ENCODE assay signal across 18 cellular contexts in genomic region chr11:46678741-46679130, GRCh38. TPM values are rescaled to one million over a fixed set of nuclear protein-coding genes. Genes with fewer than 3 reads are reported as not detected.
DNase-seq lines count a peak whose midpoint lies in the region; ATAC-seq and TF ChIP-seq lines count a peak whose summit lies in the region.
"Had no signal": no experiment of that assay in that cellular context is flagged by ENCODE, and none has a peak within 500 bp of the region (broad histone marks: within the 10 kb centered on the region; RNA-seq: fewer than 3 reads in every experiment).

No MANE protein-coding gene starts in this region.

- TF ChIP-seq CTCF in chondrocyte (IDR thresholded peaks at IDR 0.05) = no peak

- intact Hi-C loops in posterior vena cava (cut with DNase I) = no loop called here

- H2AFZ ChIP-seq in GM23248 = no peak overlapping the region

- H3K4me3 Mint-ChIP-seq in chondrocyte (ENCODE audit: unreplicated experiment) = no peak overlapping the region

- H3F3A ChIP-seq in GM23248 (ENCODE audit: insufficient read depth) = peaks cover 28% of the 10 kb centered on the region

- no peak overlapping the region for H3K4me2 ChIP-seq in BLaER1
- no peak overlapping the region for H3K4me2 ChIP-seq in GM23248 (ENCODE audit: unreplicated experiment)

- no peaks in the 10 kb centered on the region for H3K27me3 Mint-ChIP-seq in chondrocyte (ENCODE audit: low read depth)
- H3K27me3 Mint-ChIP-seq: CD4-positive, CD25-positive, alpha-beta regulatory T cell had no signal

- H3K27ac ChIP-seq in BLaER1 (0 out of 2 replicates have a peak overlapping the region, but pooled peaks have one; percentile 13), GM23248 (0 out of 2 replicates have a peak overlapping the region, but pooled peaks have one; percentile 9)

- H3K9me3 ChIP-seq in BLaER1 (no peaks in the 10 kb centered on the region), GM23248 (ENCODE audit: low read depth) (no peaks in the 10 kb centered on the region)
- H3K9me3 ChIP-seq: Caco-2 had no signal

- H3K27me3 ChIP-seq in BLaER1 (no peaks in the 10 kb centered on the region), GM23248 (replicated peaks; ENCODE audit: insufficient read depth) (no peaks in the 10 kb centered on the region)

- DNase-seq in GM23248 = no peak
- peak; percentile 60 for DNase-seq in chondrocyte (ENCODE audit: low spot score)
- peak; percentile 67 for DNase-seq in posterior vena cava (ENCODE audit: low spot score)
- DNase-seq in MV-4-11 (lab: John Stamatoyannopoulos, UW) = no peak
- DNase-seq in SIG-M5 treated with dmso at 0.1 percent for 504 hours (lab: John Stamatoyannopoulos, UW; ENCODE audit: unreplicated experiment) = no peak
- DNase-seq: Caco-2; CD4-positive, CD25-positive, alpha-beta regulatory T cell; DMS153; GOT3; NCI-H187; NCI-H226; NCI-H524 treated with DMSO at 0.1 percent for 48 hours; Right ventricle myocardium superior had no signal

- no peak overlapping the region for H3K4me3 ChIP-seq in BLaER1
- H3K4me3 ChIP-seq in GM23248 = no peak overlapping the region

- H4K20me1 ChIP-seq in BLaER1 (no peaks in the 10 kb centered on the region), GM23248 (ENCODE audit: insufficient read depth) (no peaks in the 10 kb centered on the region)

- no peaks in the 10 kb centered on the region for H3K9me3 Mint-ChIP-seq in chondrocyte (ENCODE audit: low read depth)

- peaks cover 26% of the 10 kb centered on the region for H3K4me1 Mint-ChIP-seq in chondrocyte (ENCODE audit: low read depth)

- H3K9me2 ChIP-seq in GM23248 (ENCODE audit: insufficient read depth) = no peaks in the 10 kb centered on the region

- WGBS in GM23248 (ENCODE audit: low coverage in 1 of 2, low lambda C conversion rate in 2 of 2, missing lambda C conversion rate in 2 of 2), 2 experiments = 90 to 93% methylated on average over 9 of the region's 9 CpGs

- H3K27ac Mint-ChIP-seq in chondrocyte (ENCODE audit: unreplicated experiment) = peak overlapping the region; percentile 49

- in situ Hi-C loops in GM23248 (cut with MboI) = no loop called here

- ATAC-seq in HG03460 (IDR thresholded peaks at IDR 0.05; ENCODE audit: unreplicated experiment) (no peak), HG02763 (IDR thresholded peaks at IDR 0.05; ENCODE audit: unreplicated experiment) (no peak)

- H3K4me1 ChIP-seq in BLaER1 = peaks cover 47% of the 10 kb centered on the region
- peaks cover 13% of the 10 kb centered on the region for H3K4me1 ChIP-seq in GM23248 (ENCODE audit: insufficient read depth)

- H3K36me3 Mint-ChIP-seq in chondrocyte (ENCODE audit: low read depth) = peaks cover 10% of the 10 kb centered on the region

- H3K79me2 ChIP-seq in GM23248 (ENCODE audit: insufficient read depth) = 0 out of 2 replicates have a peak, but pooled peaks cover 4% of the 10 kb centered on the region

- H3K9ac ChIP-seq in BLaER1 (no peak overlapping the region), GM23248 (no peak overlapping the region)

- H3K36me3 ChIP-seq in BLaER1 = peaks cover 57% of the 10 kb centered on the region
- H3K36me3 ChIP-seq in GM23248 (ENCODE audit: low read depth) = peaks cover 16% of the 10 kb centered on the region; the same call in 1 of the 2 replicates

RNA-seq across cellular contexts. Expression of gene ARHGAP1, which starts 21.7 kb away (rescaled TPM):
- 41.5 and 54.3 TPM in 2 replicates for total RNA-seq in GM23248 (2014; rRNA removed; shearing (Covaris generic))
- polyA plus RNA-seq in GM23248 (2016; fragmentation: Nextera tagmentation; extraction: Ambion mirVana) = 98.5 and 107 TPM in 2 replicates
- total RNA-seq in chondrocyte = 109 to 163 TPM (median 155 TPM) in 3 replicates
- total RNA-seq in posterior vena cava = 100 to 1,000 TPM; 265 to 283 TPM

RNA-seq across cellular contexts. Expression of gene ZNF408, which starts 22.1 kb away (rescaled TPM):
- 9.6 and 11.9 TPM in 2 replicates for total RNA-seq in GM23248 (2014; rRNA removed; shearing (Covaris generic))
- 9.9 and 11.3 TPM in 2 replicates for polyA plus RNA-seq in GM23248 (2016; fragmentation: Nextera tagmentation; extraction: Ambion mirVana)
- total RNA-seq in chondrocyte = 12.3 to 15.5 TPM (median 14.6 TPM) in 3 replicates
- 1 to 10 TPM; 5.4 to 5.7 TPM for total RNA-seq in posterior vena cava

RNA-seq across cellular contexts. Expression of gene F2, which starts 40.3 kb away (rescaled TPM):
- total RNA-seq in GM23248 (2014; rRNA removed; shearing (Covaris generic)) = not detected in 2 replicates
- not detected in 2 replicates for polyA plus RNA-seq in GM23248 (2016; fragmentation: Nextera tagmentation; extraction: Ambion mirVana)
- total RNA-seq in chondrocyte (0.25 TPM in 1 of 3 replicates, not detected in the others), posterior vena cava (not detected)
- total RNA-seq: CD4-positive, CD25-positive, alpha-beta regulatory T cell; IMR-90; LHCN-M2 had no signal
- polyA plus RNA-seq: CD4-positive, CD25-positive, alpha-beta regulatory T cell; IMR-90 had no signal

Comparison
In these comparisons a context has a peak if more than half of its experiments do, and no peak if none do; other contexts are left out.
1. DNase-seq: peak in chondrocyte (single experiment) and posterior vena cava (single experiment); none in GM23248 (single experiment), MV-4-11 (single experiment) and SIG-M5 treated with dmso at 0.1 percent for 504 hours (single experiment).